ENCODE assay signal across 2 cellular contexts in genomic region chr2:201890447-201890846, GRCh38.
A peak's percentile ranks its signal among the peaks of the same experiment; 100 is the strongest.
TF ChIP-seq lines count a peak whose summit lies in the region.

No MANE protein-coding gene starts in this region.

TF ChIP-seq in HEK293, 187 proteins besides CTCF, POLR2A, EP300 and RAD21 (continued from another document):
- TF ChIP-seq, protein P1, sequence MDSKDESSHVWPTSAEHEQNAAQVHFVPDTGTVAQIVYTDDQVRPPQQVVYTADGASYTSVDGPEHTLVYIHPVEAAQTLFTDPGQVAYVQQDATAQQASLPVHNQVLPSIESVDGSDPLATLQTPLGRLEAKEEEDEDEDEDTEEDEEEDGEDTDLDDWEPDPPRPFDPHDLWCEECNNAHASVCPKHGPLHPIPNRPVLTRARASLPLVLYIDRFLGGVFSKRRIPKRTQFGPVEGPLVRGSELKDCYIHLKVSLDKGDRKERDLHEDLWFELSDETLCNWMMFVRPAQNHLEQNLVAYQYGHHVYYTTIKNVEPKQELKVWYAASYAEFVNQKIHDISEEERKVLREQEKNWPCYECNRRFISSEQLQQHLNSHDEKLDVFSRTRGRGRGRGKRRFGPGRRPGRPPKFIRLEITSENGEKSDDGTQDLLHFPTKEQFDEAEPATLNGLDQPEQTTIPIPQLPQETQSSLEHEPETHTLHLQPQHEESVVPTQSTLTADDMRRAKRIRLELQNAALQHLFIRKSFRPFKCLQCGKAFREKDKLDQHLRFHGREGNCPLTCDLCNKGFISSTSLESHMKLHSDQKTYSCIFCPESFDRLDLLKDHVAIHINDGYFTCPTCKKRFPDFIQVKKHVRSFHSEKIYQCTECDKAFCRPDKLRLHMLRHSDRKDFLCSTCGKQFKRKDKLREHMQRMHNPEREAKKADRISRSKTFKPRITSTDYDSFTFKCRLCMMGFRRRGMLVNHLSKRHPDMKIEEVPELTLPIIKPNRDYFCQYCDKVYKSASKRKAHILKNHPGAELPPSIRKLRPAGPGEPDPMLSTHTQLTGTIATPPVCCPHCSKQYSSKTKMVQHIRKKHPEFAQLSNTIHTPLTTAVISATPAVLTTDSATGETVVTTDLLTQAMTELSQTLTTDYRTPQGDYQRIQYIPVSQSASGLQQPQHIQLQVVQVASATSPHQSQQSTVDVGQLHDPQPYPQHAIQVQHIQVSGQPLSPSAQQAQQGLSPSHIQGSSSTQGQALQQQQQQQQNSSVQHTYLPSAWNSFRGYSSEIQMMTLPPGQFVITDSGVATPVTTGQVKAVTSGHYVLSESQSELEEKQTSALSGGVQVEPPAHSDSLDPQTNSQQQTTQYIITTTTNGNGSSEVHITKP (tag by site-specific recombination; IDR thresholded peaks at IDR 0.05): peak; percentile 39; the same call in 1 of the 2 replicates
- TF ChIP-seq ZNF621 (tag by site-specific recombination; IDR thresholded peaks at IDR 0.05) (no peak), GLIS2 (tag by site-specific recombination; IDR thresholded peaks at IDR 0.05) (no peak)
- TF ChIP-seq, protein P2, sequence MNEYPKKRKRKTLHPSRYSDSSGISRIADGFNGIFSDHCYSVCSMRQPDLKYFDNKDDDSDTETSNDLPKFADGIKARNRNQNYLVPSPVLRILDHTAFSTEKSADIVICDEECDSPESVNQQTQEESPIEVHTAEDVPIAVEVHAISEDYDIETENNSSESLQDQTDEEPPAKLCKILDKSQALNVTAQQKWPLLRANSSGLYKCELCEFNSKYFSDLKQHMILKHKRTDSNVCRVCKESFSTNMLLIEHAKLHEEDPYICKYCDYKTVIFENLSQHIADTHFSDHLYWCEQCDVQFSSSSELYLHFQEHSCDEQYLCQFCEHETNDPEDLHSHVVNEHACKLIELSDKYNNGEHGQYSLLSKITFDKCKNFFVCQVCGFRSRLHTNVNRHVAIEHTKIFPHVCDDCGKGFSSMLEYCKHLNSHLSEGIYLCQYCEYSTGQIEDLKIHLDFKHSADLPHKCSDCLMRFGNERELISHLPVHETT (tag by site-specific recombination; IDR thresholded peaks at IDR 0.05): no peak

TF ChIP-seq in SK-N-SH, 30 proteins besides CTCF, POLR2A, EP300 and RAD21 (continued from another document):
- TF ChIP-seq TEAD4 (IDR thresholded peaks at IDR 0.05; ENCODE audit: borderline replicate concordance, insufficient read depth) (peak; percentile 27; the same call in 1 of the 2 replicates), POLR2AphosphoS5 (IDR thresholded peaks at IDR 0.05; ENCODE audit: low read depth, low read length) (no peak; the same call in 1 of the 2 replicates), ZBTB33 (IDR thresholded peaks at IDR 0.05; ENCODE audit: borderline replicate concordance, low read depth) (no peak), TAF1 (IDR thresholded peaks at IDR 0.05; ENCODE audit: borderline replicate concordance, low read depth, low read length) (no peak), ELF1 (IDR thresholded peaks at IDR 0.05) (no peak), RCOR1 (IDR thresholded peaks at IDR 0.05; ENCODE audit: low read length) (no peak), FOXM1 (IDR thresholded peaks at IDR 0.05; ENCODE audit: low read depth) (no peak), RXRA (IDR thresholded peaks at IDR 0.05; ENCODE audit: borderline replicate concordance, low read depth) (no peak; the same call in 1 of the 2 replicates), GABPA (IDR thresholded peaks at IDR 0.05; ENCODE audit: low read depth) (no peak), SMC3 (IDR thresholded peaks at IDR 0.05; ENCODE audit: low read depth, low read length) (no peak), FOXJ3 (CRISPR knock-in tag; IDR thresholded peaks at IDR 0.05) (no peak), YY1 (IDR thresholded peaks at IDR 0.05; ENCODE audit: low read depth) (no peak), NFIC (IDR thresholded peaks at IDR 0.05; ENCODE audit: borderline replicate concordance) (peak; percentile 87), FOSL2 (IDR thresholded peaks at IDR 0.05; ENCODE audit: borderline replicate concordance, low read depth) (peak; percentile 93), EZH2phosphoT487 (IDR thresholded peaks at IDR 0.05; ENCODE audit: borderline replicate concordance, low read depth) (no peak), NRF1 (IDR thresholded peaks at IDR 0.05; ENCODE audit: low read depth, low read length) (no peak), SIN3A (IDR thresholded peaks at IDR 0.05; ENCODE audit: borderline replicate concordance, low read depth, low read length) (no peak), RFX5 (IDR thresholded peaks at IDR 0.05; ENCODE audit: low read length) (no peak), IRF3 (IDR thresholded peaks at IDR 0.05; ENCODE audit: low read depth, low read length) (no peak), USF2 (IDR thresholded peaks at IDR 0.05; ENCODE audit: borderline replicate concordance, low read depth, low read length) (no peak)
- TF ChIP-seq, protein P3, sequence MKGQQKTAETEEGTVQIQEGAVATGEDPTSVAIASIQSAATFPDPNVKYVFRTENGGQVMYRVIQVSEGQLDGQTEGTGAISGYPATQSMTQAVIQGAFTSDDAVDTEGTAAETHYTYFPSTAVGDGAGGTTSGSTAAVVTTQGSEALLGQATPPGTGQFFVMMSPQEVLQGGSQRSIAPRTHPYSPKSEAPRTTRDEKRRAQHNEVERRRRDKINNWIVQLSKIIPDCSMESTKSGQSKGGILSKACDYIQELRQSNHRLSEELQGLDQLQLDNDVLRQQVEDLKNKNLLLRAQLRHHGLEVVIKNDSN (IDR thresholded peaks at IDR 0.05; ENCODE audit: borderline replicate concordance, low read depth): no peak
- TF ChIP-seq, protein P4, sequence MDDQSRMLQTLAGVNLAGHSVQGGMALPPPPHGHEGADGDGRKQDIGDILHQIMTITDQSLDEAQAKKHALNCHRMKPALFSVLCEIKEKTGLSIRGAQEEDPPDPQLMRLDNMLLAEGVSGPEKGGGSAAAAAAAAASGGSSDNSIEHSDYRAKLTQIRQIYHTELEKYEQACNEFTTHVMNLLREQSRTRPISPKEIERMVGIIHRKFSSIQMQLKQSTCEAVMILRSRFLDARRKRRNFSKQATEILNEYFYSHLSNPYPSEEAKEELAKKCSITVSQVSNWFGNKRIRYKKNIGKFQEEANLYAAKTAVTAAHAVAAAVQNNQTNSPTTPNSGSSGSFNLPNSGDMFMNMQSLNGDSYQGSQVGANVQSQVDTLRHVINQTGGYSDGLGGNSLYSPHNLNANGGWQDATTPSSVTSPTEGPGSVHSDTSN (IDR thresholded peaks at IDR 0.05): peak; percentile 71; the same call in 1 of the 2 replicates
